ENCODE assay signal across 28 cellular contexts in the genomic region with DNA sequence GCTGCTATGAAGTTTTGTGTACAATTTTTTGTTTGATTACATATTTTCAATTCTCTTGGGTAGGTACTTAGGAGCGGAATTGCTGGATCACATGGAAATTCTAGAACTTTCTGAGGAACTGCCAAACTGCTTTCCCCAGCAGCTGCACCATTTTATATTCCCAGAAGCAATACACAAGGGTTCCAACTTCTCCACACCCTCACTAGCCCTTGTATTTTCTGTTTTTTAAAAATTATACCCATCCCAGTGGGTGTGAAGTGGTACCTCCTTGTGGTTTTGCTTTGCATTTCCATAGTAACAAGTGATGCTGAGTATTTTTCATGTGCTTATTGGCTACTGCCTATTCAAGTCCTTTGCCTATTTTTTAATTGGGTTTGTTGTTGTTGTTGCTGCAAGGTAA. TPM values are rescaled to one million over a fixed set of nuclear protein-coding genes. Genes with fewer than 3 reads are reported as not detected.
DNase-seq lines count a peak whose midpoint lies in the region; ATAC-seq, FAIRE-seq and TF ChIP-seq lines count a peak whose summit lies in the region.
"Had no signal": no experiment of that assay in that cellular context is flagged by ENCODE, and none has a peak within 500 bp of the region (broad histone marks: within the 10 kb centered on the region; RNA-seq: fewer than 3 reads in every experiment).

No MANE protein-coding gene starts in this region.

- no peaks in the 10 kb centered on the region for H3K9me1 ChIP-seq in endothelial cell of umbilical vein (replicated peaks; ENCODE audit: control insufficient read depth, extremely low read depth, insufficient read depth, low read length)

- H3K4me3 ChIP-seq in A549 (no peak overlapping the region), PC-3 (ENCODE audit: low read length) (no peak overlapping the region), endothelial cell of umbilical vein (replicated peaks in 1 of 3; ENCODE audit: insufficient read depth in 1 of 3, low read depth in 1 of 3, low read length in 3 of 3) (no peak overlapping the region), GM23248 (no peak overlapping the region)
- H3K4me3 ChIP-seq: cardiac muscle cell, esophagus squamous epithelium, hepatocyte, ovary had no signal

- H3K27ac ChIP-seq in A549 (peak overlapping the region; percentile 87 to 88; a peak in 3 of 6 replicates), PC-3 (ENCODE audit: low read length) (no peak overlapping the region), endothelial cell of umbilical vein (ENCODE audit: insufficient read depth, low read depth, low read length) (no peak overlapping the region), GM23248 (no peak overlapping the region)
- H3K27ac ChIP-seq: cardiac muscle cell, esophagus squamous epithelium, hepatocyte, ovary had no signal

- no peaks in the 10 kb centered on the region for H3K27me3 ChIP-seq in PC-3 (ENCODE audit: low read length)
- peaks cover under 1 to 8% of the 10 kb centered on the region in 2 experiments for H3K27me3 ChIP-seq in endothelial cell of umbilical vein (ENCODE audit: control insufficient read depth in 2 of 2, insufficient read depth in 2 of 2, low read length in 2 of 2)
- H3K27me3 ChIP-seq in GM23248 (replicated peaks; ENCODE audit: insufficient read depth) = no peaks in the 10 kb centered on the region
- H3K27me3 ChIP-seq: cardiac muscle cell, hepatocyte, ovary had no signal

- no peaks in the 10 kb centered on the region for H3K36me3 ChIP-seq in PC-3 (ENCODE audit: low read depth, low read length)
- no peaks in the 10 kb centered on the region for H3K36me3 ChIP-seq in endothelial cell of umbilical vein (ENCODE audit: control insufficient read depth in 2 of 2, extremely low read depth in 1 of 2, insufficient read depth in 2 of 2, low read length in 2 of 2)
- H3K36me3 ChIP-seq in GM23248 (ENCODE audit: low read depth) = no peaks in the 10 kb centered on the region
- H3K36me3 ChIP-seq: cardiac muscle cell, esophagus squamous epithelium, ovary had no signal

- H3K4me2 ChIP-seq in A549 = no peak overlapping the region
- H3K4me2 ChIP-seq in PC-3 (ENCODE audit: low read length) = no peak overlapping the region
- no peak overlapping the region for H3K4me2 ChIP-seq in endothelial cell of umbilical vein (ENCODE audit: insufficient read depth, low read length)
- H3K4me2 ChIP-seq in GM23248 (ENCODE audit: unreplicated experiment) = no peak overlapping the region
- H3K4me2 ChIP-seq: hepatocyte had no signal

- H3K4me1 ChIP-seq in A549 = peaks cover 39% of the 10 kb centered on the region
- peaks cover 41% of the 10 kb centered on the region for H3K4me1 ChIP-seq in PC-3 (ENCODE audit: insufficient read depth, low read length)
- H3K4me1 ChIP-seq in endothelial cell of umbilical vein (ENCODE audit: control insufficient read depth, extremely low read depth, insufficient read depth, low read length) = no peaks in the 10 kb centered on the region
- peaks cover 5% of the 10 kb centered on the region; the same call in 1 of the 2 replicates for H3K4me1 ChIP-seq in GM23248 (ENCODE audit: insufficient read depth)

- no TSS peak for BruUV-seq in PC-3 (replicated peaks; lab: Mats Ljungman, UMichigan)
- BruUV-seq in endothelial cell of umbilical vein (replicated peaks; lab: Mats Ljungman, UMichigan) = no TSS peak

- H3F3A ChIP-seq in PC-3 (ENCODE audit: low read length, unreplicated experiment) (peaks cover 6% of the 10 kb centered on the region), GM23248 (ENCODE audit: insufficient read depth) (no peaks in the 10 kb centered on the region)

- TF ChIP-seq POLR2A in A549 (IDR thresholded peaks at IDR 0.05; ENCODE audit: low read length) (no peak), endothelial cell of umbilical vein (IDR thresholded peaks at IDR 0.05; ENCODE audit: low read depth, low read length) (no peak)

- no peak for FAIRE-seq in A549 (lab: Jason Lieb, UNC)
- no peak for FAIRE-seq in endothelial cell of umbilical vein (lab: Jason Lieb, UNC)
- FAIRE-seq: GM12892, HTR-8/SVneo, keratinocyte, urothelium cell line had no signal

- CTCF ChIA-PET in A549 (lab: Yijun Ruan, JAX) (interaction anchor here (1.0 to 9.8 kb wide), 2 partner anchors 44 to 152 kb away, joined by 3 to 357 read pairs; no protein-coding TSS in a partner anchor), PC-3 (lab: Charles Lee) (no interaction called here), endothelial cell of umbilical vein (lab: Charles Lee) (interaction anchor here (1.6 kb wide), 1 partner anchor 158 kb away, joined by 5 read pairs; no protein-coding TSS in a partner anchor)

- dilution Hi-C loops in endothelial cell of umbilical vein (cut with MboI; ENCODE audit: extremely low pct_ligation_motif_present, low sequenced_read_pairs) = no loop called here

- TF ChIP-seq EP300 in A549 (IDR thresholded peaks at IDR 0.05) = no peak

- no peak for TF ChIP-seq RAD21 in A549 (conservative IDR thresholded peaks at IDR 0.05 in 1 of 2, IDR thresholded peaks at IDR 0.05 in 1 of 2)

- DNase-seq in A549 (ENCODE audit: low read depth in 1 of 2, low spot score in 1 of 2) (peak in 1 of 2 experiments; percentile 61), ELR (ENCODE audit: low read depth) (peak; percentile 53), PC-3 (peak; percentile 73), endothelial cell of umbilical vein (ENCODE audit: low read depth, low spot score) (peak; percentile 17), DMS79 treated with DMSO at 0.1 percent for 48 hours (lab: John Stamatoyannopoulos, UW) (no peak), GM23248 (no peak)
- DNase-seq: activated CD4-positive, alpha-beta T cell treated with anti-CD3 and anti-CD28 coated beads for 1 hour; activated CD8-positive, alpha-beta memory T cell treated with anti-CD3 and anti-CD28 coated beads, Interleukin-2, amount 10 ng/mL, durations not matched to agents 7 days and 5 days; esophagus squamous epithelium; GDM1; MM.1S; naive thymus-derived CD8-positive, alpha-beta T cell; NCI-H2029 treated with DMSO at 0.1 percent for 48 hours; ovary; SHP77 treated with DMSO at 0.1 percent for 48 hours; stimulated activated CD4-positive, alpha-beta T cell treated with anti-CD3 and anti-CD28 coated beads, Interleukin-2, amount 100 ng/mL, for 48 hours; substantia nigra; T-helper 9 cell had no signal

- intact Hi-C loops in PC-3 (cut with micrococcal nuclease) (no loop called here), endothelial cell of umbilical vein (cut with micrococcal nuclease) (no loop called here)

- H3K9ac ChIP-seq in PC-3 (ENCODE audit: low read length) = no peak overlapping the region
- H3K9ac ChIP-seq in endothelial cell of umbilical vein (replicated peaks; ENCODE audit: extremely low read depth, insufficient read depth, low read length) = no peak overlapping the region
- H3K9ac ChIP-seq in GM23248 = no peak overlapping the region

- WGBS in A549 (ENCODE audit: missing lambda C conversion rate) = 98% methylated on average over 1 of the region's 1 CpG
- 87 to 94% methylated on average over 1 of the region's 1 CpG for WGBS in GM23248 (ENCODE audit: low coverage in 1 of 2, low lambda C conversion rate in 2 of 2, missing lambda C conversion rate in 2 of 2), 2 experiments

- H3K9me3 ChIP-seq in A549 = peaks cover 24% of the 10 kb centered on the region
- no peaks in the 10 kb centered on the region for H3K9me3 ChIP-seq in PC-3 (ENCODE audit: low read length)
- H3K9me3 ChIP-seq in endothelial cell of umbilical vein (replicated peaks; ENCODE audit: control insufficient read depth, insufficient read depth, low read length) = no peaks in the 10 kb centered on the region
- H3K9me3 ChIP-seq in GM23248 (ENCODE audit: low read depth) = no peaks in the 10 kb centered on the region
- H3K9me3 ChIP-seq: ovary had no signal

- H3K79me2 ChIP-seq in PC-3 (ENCODE audit: low read length) (no peaks in the 10 kb centered on the region), endothelial cell of umbilical vein (ENCODE audit: control insufficient read depth, insufficient read depth, low read length) (no peaks in the 10 kb centered on the region), GM23248 (ENCODE audit: insufficient read depth) (no peaks in the 10 kb centered on the region)
- H3K79me2 ChIP-seq: hepatocyte had no signal

- POLR2A ChIA-PET in A549 (lab: Yijun Ruan, JAX) (no interaction called here), PC-3 (lab: Charles Lee; ENCODE audit: unreplicated experiment) (no interaction called here), endothelial cell of umbilical vein (lab: Charles Lee) (no interaction called here)

- H2AFZ ChIP-seq in PC-3 (ENCODE audit: low read length) (no peak overlapping the region), endothelial cell of umbilical vein (ENCODE audit: low read depth, low read length) (no peak overlapping the region), GM23248 (no peak overlapping the region)
- H2AFZ ChIP-seq: hepatocyte had no signal

- TF ChIP-seq CTCF in A549 (IDR thresholded peaks at IDR 0.05) (no peak), PC-3 (conservative IDR thresholded peaks at IDR 0.05; ENCODE audit: low read depth, low read length) (no peak), endothelial cell of umbilical vein (IDR thresholded peaks at IDR 0.05; ENCODE audit: extremely low read depth in 1 of 2, insufficient read depth in 1 of 2, low read depth in 1 of 2, low read length in 2 of 2) (no peak)

- ATAC-seq in A549 (no peak), PC-3 (no peak), HG03521 (IDR thresholded peaks at IDR 0.05; ENCODE audit: unreplicated experiment) (no peak), GM21390 (IDR thresholded peaks at IDR 0.05; ENCODE audit: unreplicated experiment) (no peak)
- ATAC-seq: activated CD8-positive, alpha-beta memory T cell treated with anti-CD3 and anti-CD28 coated beads, Interleukin-2, amount 10 ng/mL, durations not matched to agents 7 days and 5 days; naive thymus-derived CD8-positive, alpha-beta T cell had no signal

- no peaks in the 10 kb centered on the region for H3K9me2 ChIP-seq in PC-3 (replicated peaks; ENCODE audit: low read length)
- H3K9me2 ChIP-seq in GM23248 (ENCODE audit: insufficient read depth) = no peaks in the 10 kb centered on the region

- H4K20me1 ChIP-seq in PC-3 (ENCODE audit: low read length) (no peaks in the 10 kb centered on the region), endothelial cell of umbilical vein (replicated peaks; ENCODE audit: control insufficient read depth, extremely low read depth, insufficient read depth, low read length) (no peaks in the 10 kb centered on the region), GM23248 (ENCODE audit: insufficient read depth) (no peaks in the 10 kb centered on the region)

- in situ Hi-C loops in GM23248 (cut with MboI) = loop anchor here (25.0 kb wide), 2 partner anchors 608 to 833 kb away; no protein-coding TSS in a partner anchor

RNA-seq across cellular contexts. Expression of a gene that starts 20.9 kb away (rescaled TPM):
- polyA plus RNA-seq in A549 (2011; rRNA removed) (0.34 and 0.86 TPM in 2 replicates), A549 (2017; fragmentation: RNase III; extraction: RNeasy Plus Mini Kit Qiagen cat#74134 plus additional on column Dnase treatment) (0.39 to 0.70 TPM (median 0.40 TPM) in 3 replicates), endothelial cell of umbilical vein (not detected in 2 replicates), GM23248 (2016; fragmentation: Nextera tagmentation; extraction: Ambion mirVana) (not detected in 2 replicates)
- polyA plus RNA-seq in A549 (2012; cell fraction: cytosol; rRNA removed) = not detected in 2 replicates
- polyA plus RNA-seq in A549 (2012; cell fraction: nucleus; rRNA removed) = not detected in 2 replicates
- not detected in 2 replicates for polyA minus RNA-seq in A549 (2011; rRNA and poly(A)+ RNA removed)
- total RNA-seq in PC-3 (2014; rRNA removed) (not detected in 2 replicates), endothelial cell of umbilical vein (not detected in 2 replicates)
- polyA plus RNA-seq in endothelial cell of umbilical vein (2011; cell fraction: cytosol; rRNA removed) = not detected in 2 replicates
- polyA plus RNA-seq in endothelial cell of umbilical vein (2011; cell fraction: nucleus; rRNA removed) = not detected in 2 replicates
- polyA plus RNA-seq in endothelial cell of umbilical vein (2012) = 1.3 and 1.6 TPM in 2 replicates
- not detected in 2 replicates for polyA minus RNA-seq in endothelial cell of umbilical vein
- polyA minus RNA-seq in endothelial cell of umbilical vein (2011; cell fraction: cytosol; rRNA and poly(A)+ RNA removed) = not detected
- not detected in 2 replicates for polyA minus RNA-seq in endothelial cell of umbilical vein (2011; cell fraction: nucleus; rRNA and poly(A)+ RNA removed)
- not detected in 2 replicates for total RNA-seq in GM23248 (2014; rRNA removed; shearing (Covaris generic))
- total RNA-seq: activated CD8-positive, alpha-beta memory T cell treated with anti-CD3 and anti-CD28 coated beads, Interleukin-2, amount 10 ng/mL, durations not matched to agents 7 days and 5 days; activated T-helper 2 cell treated with anti-CD3 and anti-CD28 coated beads, Interferon-gamma antibody, Interleukin-2, Interleukin-4, amounts not matched to agents 10 μg/mL and 5 μg/mL and 100 μg/mL, durations not matched to agents 14 hours and 24 hours and 36 hours; cardiac muscle cell; esophagus squamous epithelium; hepatocyte; naive thymus-derived CD8-positive, alpha-beta T cell; NCI-H460; ovary had no signal
- polyA plus RNA-seq: cardiac muscle cell; hepatocyte; naive thymus-derived CD8-positive, alpha-beta T cell; ovary had no signal

Comparison
In these comparisons a context has a peak if more than half of its experiments do, and no peak if none do; other contexts are left out.
1. DNase-seq: peak in ELR (single experiment), PC-3 (single experiment) and endothelial cell of umbilical vein (single experiment); none in DMS79 treated with DMSO at 0.1 percent for 48 hours (single experiment) and GM23248 (single experiment).
2. H3K27ac ChIP-seq: peak in A549 (2 of 2); none in PC-3 (single experiment), endothelial cell of umbilical vein (single experiment) and GM23248 (single experiment).